9 cellular contexts compared by ENCODE assay signal in the genomic region with DNA sequence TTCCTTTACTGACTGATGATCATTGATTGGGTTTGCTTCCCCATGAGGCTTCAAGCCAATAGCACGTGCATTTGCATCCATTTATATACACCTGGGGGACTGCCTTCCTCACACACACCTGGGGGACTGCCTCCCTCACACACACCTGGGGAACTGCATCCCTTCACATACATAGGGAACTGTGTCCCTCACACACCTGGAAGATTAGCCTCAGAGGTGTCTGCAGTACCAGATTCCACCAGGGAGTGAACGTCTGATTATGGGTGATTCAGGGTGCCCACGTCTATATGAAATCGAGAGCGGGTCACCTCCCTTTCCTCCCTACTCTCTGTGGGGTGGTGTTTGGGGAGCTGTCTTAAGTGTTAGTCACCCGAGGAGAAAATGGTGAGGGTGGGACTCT. TPM values are rescaled to one million over a fixed set of nuclear protein-coding genes. Genes with fewer than 3 reads are reported as not detected.
DNase-seq lines count a peak whose midpoint lies in the region; ATAC-seq, FAIRE-seq and TF ChIP-seq lines count a peak whose summit lies in the region.
"Had no signal": no experiment of that assay in that cellular context is flagged by ENCODE, and none has a peak within 500 bp of the region (broad histone marks: within the 10 kb centered on the region; RNA-seq: fewer than 3 reads in every experiment).

No MANE protein-coding gene starts in this region.

- H3K27me3 ChIP-seq in HepG2 (ENCODE audit: control insufficient read depth in 1 of 2, insufficient read depth in 2 of 2, low read length in 2 of 2) (no peaks in the 10 kb centered on the region), right lobe of liver (no peaks in the 10 kb centered on the region), liver (ENCODE audit: control insufficient read depth in 4 of 4, insufficient read depth in 4 of 4, low read length in 3 of 4) (no peaks in the 10 kb centered on the region), upper lobe of right lung (no peaks in the 10 kb centered on the region)

- peaks cover 21% of the 10 kb centered on the region for H3K36me3 Mint-ChIP-seq in activated naive CD4-positive, alpha-beta T cell treated with anti-CD3 and anti-CD28 coated beads, Interleukin-2, amount 50 U/mL, for 24 hours

- TF ChIP-seq CTCF in HepG2 (CRISPR knock-in tag; IDR thresholded peaks at IDR 0.05): no peak
- no peak for TF ChIP-seq CTCF in right lobe of liver (IDR thresholded peaks at IDR 0.05)
- no peak for TF ChIP-seq CTCF in liver (IDR thresholded peaks at IDR 0.05; ENCODE audit: low read depth, low read length, missing input control)
- no peak for TF ChIP-seq CTCF in upper lobe of right lung (IDR thresholded peaks at IDR 0.05)

- no peak for FAIRE-seq in HepG2 (lab: Jason Lieb, UNC)

- no peak overlapping the region for H3K4me2 ChIP-seq in HepG2 (ENCODE audit: low read depth, low read length)

- peak overlapping the region; percentile 73 for H3K4me3 Mint-ChIP-seq in activated naive CD4-positive, alpha-beta T cell treated with anti-CD3 and anti-CD28 coated beads, Interleukin-2, amount 50 U/mL, for 24 hours

- no peak for TF ChIP-seq POLR2A in HepG2 (IDR thresholded peaks at IDR 0.05; ENCODE audit: insufficient read depth in 1 of 2, low read depth in 2 of 2, low read length in 2 of 2)
- TF ChIP-seq POLR2A in right lobe of liver (IDR thresholded peaks at IDR 0.05): no peak

- intact Hi-C loops in HepG2 (cut with micrococcal nuclease; ENCODE audit: unreplicated experiment): loop anchor here (5.0 to 10.0 kb wide), 2 partner anchors 51 to 57 kb away; no protein-coding TSS in a partner anchor
- intact Hi-C loops in right lobe of liver (cut with DNase I): no loop called here
- intact Hi-C loops in upper lobe of right lung (cut with DNase I): no loop called here

- 92% methylated on average over 6 of the region's 6 CpGs for WGBS in HepG2 (ENCODE audit: low lambda C conversion rate)
- 61% methylated on average over 6 of the region's 6 CpGs for WGBS in right lobe of liver (ENCODE audit: insufficient coverage, low coverage, low lambda C conversion rate, missing lambda C conversion rate)
- 87% methylated on average over 6 of the region's 6 CpGs for WGBS in liver

- no peaks in the 10 kb centered on the region for H3K27me3 Mint-ChIP-seq in activated naive CD4-positive, alpha-beta T cell treated with anti-CD3 and anti-CD28 coated beads, Interleukin-2, amount 50 U/mL, for 24 hours

- H3K4me1 ChIP-seq in HepG2 (ENCODE audit: insufficient read depth, low read length) (peaks cover 32% of the 10 kb centered on the region), right lobe of liver (peaks cover 0 to 28% (median 1%) of the 10 kb centered on the region in 4 donors), liver (ENCODE audit: control insufficient read depth in 4 of 4, insufficient read depth in 4 of 4, low read length in 3 of 4) (peaks cover 1 to 12% (median 7%) of the 10 kb centered on the region in 4 donors), upper lobe of right lung (peaks cover 68% of the 10 kb centered on the region)

- no TSS peak for BruUV-seq in HepG2 (replicated peaks; lab: Mats Ljungman, UMichigan)

- H3K79me2 ChIP-seq in HepG2 (ENCODE audit: insufficient read depth, low read length): peaks cover 72% of the 10 kb centered on the region

- no peak overlapping the region for H2AFZ ChIP-seq in HepG2 (ENCODE audit: low read length)

- no peak for TF ChIP-seq EP300 in HepG2 (IDR thresholded peaks at IDR 0.05; ENCODE audit: low read depth in 2 of 2, low read length in 2 of 2)
- no peak for TF ChIP-seq EP300 in HepG2 (CRISPR knock-in tag; IDR thresholded peaks at IDR 0.05; ENCODE audit: borderline replicate concordance)

- in situ Hi-C loops in HepG2 (cut with HindIII; ENCODE audit: extremely low pct_ligation_motif_present, low pct_unique_long_range_greater_than_20kb): no loop called here

- H3K4me3 ChIP-seq in HepG2 (replicated peaks in 1 of 3; ENCODE audit: insufficient read depth in 1 of 3, low read depth in 2 of 3, low read length in 3 of 3) (no peak overlapping the region), right lobe of liver (no peak overlapping the region), liver (ENCODE audit: low read depth in 1 of 3, low read length in 3 of 3) (no peak overlapping the region), upper lobe of right lung (no peak overlapping the region)

- peaks cover 4% of the 10 kb centered on the region; the same call in 1 of the 2 replicates for H4K20me1 ChIP-seq in HepG2 (ENCODE audit: insufficient read depth, low read length)

- H3K9ac ChIP-seq in HepG2 (ENCODE audit: insufficient read depth, low read depth, low read length) (no peak overlapping the region), liver (ENCODE audit: low read depth in 1 of 2, low read length in 2 of 2) (no peak overlapping the region)

- DNase-seq in HepG2 (ENCODE audit: low spot score): no peak
- no peak for DNase-seq in right lobe of liver
- no peak for DNase-seq in upper lobe of right lung
- no peak for DNase-seq in NCI-H526 treated with DMSO at 0.1 percent for 48 hours (lab: John Stamatoyannopoulos, UW)
- DNase-seq in NCI-H128 (lab: John Stamatoyannopoulos, UW; ENCODE audit: unreplicated experiment): no peak
- DNase-seq: Calu3 had no signal

- H3K27ac Mint-ChIP-seq in activated naive CD4-positive, alpha-beta T cell treated with anti-CD3 and anti-CD28 coated beads, Interleukin-2, amount 50 U/mL, for 24 hours: peak overlapping the region; percentile 90

- ATAC-seq in HepG2 (peak; percentile 52), right lobe of liver (no peak), upper lobe of right lung (no peak), HG02571 (IDR thresholded peaks at IDR 0.05; ENCODE audit: unreplicated experiment) (no peak)

- POLR2A ChIA-PET in HepG2 (lab: Yijun Ruan, JAX): no interaction called here

- CTCF ChIA-PET in HepG2 (lab: Yijun Ruan, JAX; ENCODE audit: low intra/inter-chr PET ratio, low total read pairs): no interaction called here

- peaks cover 80% of the 10 kb centered on the region for H3K4me1 Mint-ChIP-seq in activated naive CD4-positive, alpha-beta T cell treated with anti-CD3 and anti-CD28 coated beads, Interleukin-2, amount 50 U/mL, for 24 hours

- peaks cover 6 to 17% of the 10 kb centered on the region in 2 experiments; a peak in 2 of 5 replicates for H3K36me3 ChIP-seq in HepG2 (replicated peaks in 1 of 2; ENCODE audit: control insufficient read depth in 1 of 2, insufficient read depth in 2 of 2, low read length in 2 of 2)
- peaks cover 0 to 6% (median under 1%) of the 10 kb centered on the region in 4 donors for H3K36me3 ChIP-seq in right lobe of liver
- H3K36me3 ChIP-seq in liver (ENCODE audit: control insufficient read depth in 4 of 4, insufficient read depth in 3 of 4, low read depth in 1 of 4, low read length in 3 of 4): peaks cover 0 to 4% (median under 1%) of the 10 kb centered on the region in 4 donors
- peaks cover 10% of the 10 kb centered on the region for H3K36me3 ChIP-seq in upper lobe of right lung

- H3K9me3 Mint-ChIP-seq in activated naive CD4-positive, alpha-beta T cell treated with anti-CD3 and anti-CD28 coated beads, Interleukin-2, amount 50 U/mL, for 24 hours: no peaks in the 10 kb centered on the region

- TF ChIP-seq RAD21 in HepG2 (CRISPR knock-in tag; IDR thresholded peaks at IDR 0.05): no peak
- no peak for TF ChIP-seq RAD21 in liver (IDR thresholded peaks at IDR 0.05)

- peak overlapping the region; percentile 63 for H3K27ac ChIP-seq in HepG2 (ENCODE audit: extremely low read length, insufficient read depth, low read length)
- H3K27ac ChIP-seq in right lobe of liver: no peak overlapping the region
- H3K27ac ChIP-seq in liver (ENCODE audit: low read depth in 1 of 2, low read length in 2 of 2): peak overlapping the region; percentile 18 to 46
- H3K27ac ChIP-seq in upper lobe of right lung: peak overlapping the region; percentile 68

- H3K9me3 ChIP-seq in HepG2 (ENCODE audit: low read length) (no peaks in the 10 kb centered on the region), right lobe of liver (no peaks in the 10 kb centered on the region), liver (ENCODE audit: control insufficient read depth in 4 of 4, low read length in 3 of 4) (no peaks in the 10 kb centered on the region), upper lobe of right lung (no peaks in the 10 kb centered on the region)

RNA-seq across cellular contexts. Expression of a gene that starts 16.9 kb away (rescaled TPM):
- total RNA-seq in HepG2 (2016; rRNA removed; fragmentation: Illumina TruSeq; extraction: Trizol): 57.9 and 111 TPM in 2 replicates
- 64.5 and 76.9 TPM in 2 replicates for total RNA-seq in HepG2 (2016; cell fraction: cytosol; rRNA removed; fragmentation: Illumina TruSeq; extraction: Trizol; ENCODE audit: low read depth)
- total RNA-seq in HepG2 (2016; cell fraction: insoluble cytoplasmic fraction; rRNA removed; fragmentation: Illumina TruSeq; extraction: Trizol): 52.0 and 103 TPM in 2 replicates
- 78.1 and 98.3 TPM in 2 replicates for total RNA-seq in HepG2 (2016; cell fraction: membrane; rRNA removed; fragmentation: Illumina TruSeq; extraction: Trizol)
- 96.6 and 113 TPM in 2 replicates for total RNA-seq in HepG2 (2016; cell fraction: nucleus; rRNA removed; fragmentation: Illumina TruSeq; extraction: Trizol)
- polyA plus RNA-seq in HepG2 (2011; rRNA removed): 77.7 and 78.8 TPM in 2 replicates
- 125 and 154 TPM in 2 replicates for polyA plus RNA-seq in HepG2 (2011; cell fraction: cytosol; rRNA removed)
- polyA plus RNA-seq in HepG2 (2011; cell fraction: nucleus; rRNA removed): 95.3 and 97.6 TPM in 2 replicates
- 165 and 308 TPM in 2 replicates for polyA plus RNA-seq in HepG2 (2012)
- 210 and 248 TPM in 2 replicates for polyA plus RNA-seq in HepG2 (2016; cell fraction: cytosol; fragmentation: Illumina TruSeq; extraction: Trizol; ENCODE audit: low read depth)
- 125 and 147 TPM in 2 replicates for polyA plus RNA-seq in HepG2 (2016; cell fraction: insoluble cytoplasmic fraction; fragmentation: Illumina TruSeq; extraction: Trizol; ENCODE audit: low read depth)
- 191 and 218 TPM in 2 replicates for polyA plus RNA-seq in HepG2 (2016; cell fraction: membrane; fragmentation: Illumina TruSeq; extraction: Trizol; ENCODE audit: low read depth)
- polyA plus RNA-seq in HepG2 (2016; cell fraction: nucleus; fragmentation: Illumina TruSeq; extraction: Trizol; ENCODE audit: insufficient read depth, low read depth): 304 and 330 TPM in 2 replicates
- polyA minus RNA-seq in HepG2 (2011; rRNA and poly(A)+ RNA removed; ENCODE audit: low replicate concordance): 27.9 and 30.5 TPM in 2 replicates
- polyA minus RNA-seq in HepG2 (2011; cell fraction: cytosol; rRNA and poly(A)+ RNA removed): 59.3 and 60.8 TPM in 2 replicates
- 32.6 TPM in 2 replicates for polyA minus RNA-seq in HepG2 (2011; cell fraction: nucleus; rRNA and poly(A)+ RNA removed)
- 100 to 1,000 TPM in 5 of 6 experiments, 10 to 100 TPM in 1; 88.5 to 139 (median 119) TPM for total RNA-seq in right lobe of liver
- total RNA-seq in liver: 10 to 100 TPM; 49.9 to 62.7 TPM
- polyA plus RNA-seq in liver: 100 to 1,000 TPM; 142 to 165 TPM
- 242 TPM for total RNA-seq in upper lobe of right lung

RNA-seq across cellular contexts. Expression of a gene that starts 43.8 kb away (rescaled TPM):
- total RNA-seq in HepG2 (2016; rRNA removed; fragmentation: Illumina TruSeq; extraction: Trizol): not detected in 2 replicates
- not detected in 2 replicates for total RNA-seq in HepG2 (2016; cell fraction: cytosol; rRNA removed; fragmentation: Illumina TruSeq; extraction: Trizol; ENCODE audit: low read depth)
- total RNA-seq in HepG2 (2016; cell fraction: insoluble cytoplasmic fraction; rRNA removed; fragmentation: Illumina TruSeq; extraction: Trizol): not detected in 2 replicates
- total RNA-seq in HepG2 (2016; cell fraction: membrane; rRNA removed; fragmentation: Illumina TruSeq; extraction: Trizol): not detected in 2 replicates
- not detected in 2 replicates for total RNA-seq in HepG2 (2016; cell fraction: nucleus; rRNA removed; fragmentation: Illumina TruSeq; extraction: Trizol)
- not detected in 2 replicates for polyA plus RNA-seq in HepG2 (2011; rRNA removed)
- polyA plus RNA-seq in HepG2 (2011; cell fraction: cytosol; rRNA removed): not detected in 2 replicates
- not detected in 2 replicates for polyA plus RNA-seq in HepG2 (2011; cell fraction: nucleus; rRNA removed)
- polyA plus RNA-seq in HepG2 (2012): 0.07 TPM in 1 of 2 replicates, not detected in the other
- polyA plus RNA-seq in HepG2 (2016; cell fraction: cytosol; fragmentation: Illumina TruSeq; extraction: Trizol; ENCODE audit: low read depth): not detected in 2 replicates
- not detected in 2 replicates for polyA plus RNA-seq in HepG2 (2016; cell fraction: insoluble cytoplasmic fraction; fragmentation: Illumina TruSeq; extraction: Trizol; ENCODE audit: low read depth)
- polyA plus RNA-seq in HepG2 (2016; cell fraction: membrane; fragmentation: Illumina TruSeq; extraction: Trizol; ENCODE audit: low read depth): not detected in 2 replicates
- not detected in 2 replicates for polyA plus RNA-seq in HepG2 (2016; cell fraction: nucleus; fragmentation: Illumina TruSeq; extraction: Trizol; ENCODE audit: insufficient read depth, low read depth)
- not detected in 2 replicates for polyA minus RNA-seq in HepG2 (2011; rRNA and poly(A)+ RNA removed; ENCODE audit: low replicate concordance)
- not detected in 2 replicates for polyA minus RNA-seq in HepG2 (2011; cell fraction: cytosol; rRNA and poly(A)+ RNA removed)
- not detected in 2 replicates for polyA minus RNA-seq in HepG2 (2011; cell fraction: nucleus; rRNA and poly(A)+ RNA removed)
- under 1 TPM in 1 of 6 experiments, not detected in 5; 0.31 TPM for total RNA-seq in right lobe of liver
- total RNA-seq in liver: under 1 TPM in 1 of 2 donors, not detected in 1; 0.93 TPM
- polyA plus RNA-seq in liver: under 1 TPM; 0.02 to 0.74 TPM
- 0.64 TPM for total RNA-seq in upper lobe of right lung
- total RNA-seq: Calu3 had no signal

Comparison
In these comparisons a context has a peak if more than half of its experiments do, and no peak if none do; other contexts are left out.
1. H3K27ac ChIP-seq: peak in HepG2 (single experiment), liver (2 of 2) and upper lobe of right lung (single experiment); none in right lobe of liver (0 of 3).